9 cellular contexts compared by ENCODE assay signal in genomic region chr2:188979119-188979729, GRCh38. TPM values are rescaled to one million over a fixed set of nuclear protein-coding genes. Genes with fewer than 3 reads are reported as not detected.
DNase-seq lines count a peak whose midpoint lies in the region; ATAC-seq and TF ChIP-seq lines count a peak whose summit lies in the region.
"Had no signal": no experiment of that assay in that cellular context is flagged by ENCODE, and none has a peak within 500 bp of the region (broad histone marks: within the 10 kb centered on the region; RNA-seq: fewer than 3 reads in every experiment).

No MANE protein-coding gene starts in this region.

- no TSS peak for BruUV-seq in OCI-LY7 (replicated peaks; lab: Mats Ljungman, UMichigan)

- WGBS in mesodermal cell (ENCODE audit: insufficient coverage in 2 of 2), 2 experiments, result no CpG with 5 or more reads among the region's 1 CpG

- H3K4me3 ChIP-seq in BE2C (ENCODE audit: low read depth, low read length) (peak overlapping the region; percentile 6), KMS-11 (IDR thresholded peaks at IDR 0.05; ENCODE audit: insufficient read depth, low read depth, low read length) (peak overlapping the region; percentile 65), mesodermal cell (ENCODE audit: extremely low read depth, insufficient read depth, low read length, poor library complexity, severe bottlenecking) (peak overlapping the region; percentile 12), OCI-LY7 (ENCODE audit: low read depth, low read length, poor library complexity, severe bottlenecking) (no peak overlapping the region)

- H3K36me3 ChIP-seq in BE2C, result no peaks in the 10 kb centered on the region
- H3K36me3 ChIP-seq in KMS-11 (ENCODE audit: insufficient read depth), result no peaks in the 10 kb centered on the region
- H3K36me3 ChIP-seq in mesodermal cell (ENCODE audit: control insufficient read depth, insufficient read depth, low read length), result no peaks in the 10 kb centered on the region
- H3K36me3 ChIP-seq in OCI-LY7 (ENCODE audit: insufficient read depth, low read length), result no peaks in the 10 kb centered on the region

- no peaks in the 10 kb centered on the region for H3K79me2 ChIP-seq in KMS-11 (ENCODE audit: insufficient read depth, low read depth)
- no peaks in the 10 kb centered on the region for H3K79me2 ChIP-seq in OCI-LY7 (ENCODE audit: insufficient read depth, low read depth, low read length)
- H3K79me2 ChIP-seq: parathyroid adenoma had no signal

- ATAC-seq in GM21381 (IDR thresholded peaks at IDR 0.05; ENCODE audit: unreplicated experiment), result peak; percentile 12

- H2AFZ ChIP-seq in KMS-11 (ENCODE audit: low read depth) (peak overlapping the region; percentile 80), OCI-LY7 (ENCODE audit: low read length) (no peak overlapping the region)
- H2AFZ ChIP-seq: parathyroid adenoma had no signal

- H3K9ac ChIP-seq in KMS-11, result peak overlapping the region; percentile 57
- H3K9ac ChIP-seq: parathyroid adenoma had no signal

- no peaks in the 10 kb centered on the region for H3K9me2 ChIP-seq in OCI-LY7 (ENCODE audit: insufficient read depth, low read length)

- no peaks in the 10 kb centered on the region for H3K9me3 ChIP-seq in BE2C
- no peaks in the 10 kb centered on the region for H3K9me3 ChIP-seq in mesodermal cell (ENCODE audit: control insufficient read depth, low read length)
- H3K9me3 ChIP-seq in OCI-LY7 (ENCODE audit: low read length), result no peaks in the 10 kb centered on the region

- POLR2A ChIA-PET in OCI-LY7 (lab: Charles Lee), result interaction anchor here (0.6 to 0.7 kb wide), 3 partner anchors 72 to 925 kb away, joined by 3 to 4 read pairs (median 3); no protein-coding TSS in a partner anchor

- CTCF ChIA-PET in OCI-LY7 (lab: Charles Lee; ENCODE audit: unreplicated experiment), result no interaction called here

- H3K4me2 ChIP-seq in KMS-11 (peak overlapping the region; percentile 88), OCI-LY7 (ENCODE audit: low read length) (no peak overlapping the region)

- H3K4me1 ChIP-seq in BE2C, result no peaks in the 10 kb centered on the region
- H3K4me1 ChIP-seq in KMS-11 (ENCODE audit: low read depth, poor library complexity, severe bottlenecking), result peaks cover 54% of the 10 kb centered on the region
- H3K4me1 ChIP-seq in mesodermal cell (ENCODE audit: control insufficient read depth, insufficient read depth, low read length, poor library complexity, severe bottlenecking), result peaks cover 19% of the 10 kb centered on the region
- H3K4me1 ChIP-seq in OCI-LY7 (ENCODE audit: insufficient read depth, low read length, poor library complexity, severe bottlenecking), result no peaks in the 10 kb centered on the region
- H3K4me1 ChIP-seq: parathyroid adenoma had no signal

- intact Hi-C loops in OCI-LY7 (cut with micrococcal nuclease; ENCODE audit: unreplicated experiment), result no loop called here

- no peaks in the 10 kb centered on the region for H3K27me3 ChIP-seq in BE2C
- no peaks in the 10 kb centered on the region for H3K27me3 ChIP-seq in KMS-11 (ENCODE audit: insufficient read depth, low read depth)

- H3K27ac ChIP-seq in KMS-11, result peak overlapping the region; percentile 88
- peak overlapping the region; percentile 97 for H3K27ac ChIP-seq in mesodermal cell (ENCODE audit: low read depth, low read length, severe bottlenecking)
- no peak overlapping the region for H3K27ac ChIP-seq in OCI-LY7 (ENCODE audit: low read depth, low read length, poor library complexity, severe bottlenecking)
- H3K27ac ChIP-seq in caudate nucleus (ENCODE audit: low read depth, low read length), result no peak overlapping the region
- H3K27ac ChIP-seq: parathyroid adenoma had no signal

- DNase-seq in BE2C, result no peak
- no peak for DNase-seq in AG08395 (ENCODE audit: low spot score)
- no peak for DNase-seq in OCI-LY7 (ENCODE audit: low spot score)
- DNase-seq in mucosa of gallbladder (ENCODE audit: low spot score), result no peak
- no peak for DNase-seq in caudate nucleus (lab: John Stamatoyannopoulos, UW)

- TF ChIP-seq CTCF in BE2C (IDR thresholded peaks at IDR 0.05; ENCODE audit: low read depth, low read length) (no peak), KMS-11 (conservative IDR thresholded peaks at IDR 0.05; ENCODE audit: low read depth, low read length) (no peak), OCI-LY7 (conservative IDR thresholded peaks at IDR 0.05; ENCODE audit: low read length) (no peak)

- H4K20me1 ChIP-seq in KMS-11 (ENCODE audit: insufficient read depth) (no peaks in the 10 kb centered on the region), OCI-LY7 (ENCODE audit: insufficient read depth, low read length) (no peaks in the 10 kb centered on the region)

RNA-seq across cellular contexts. Expression of gene COL3A1, which starts 5.1 kb away (rescaled TPM):
- 3.4 TPM for polyA plus RNA-seq in BE2C (2012; ENCODE audit: insufficient read depth, insufficient read length, low read depth)
- 859 TPM for polyA plus RNA-seq in mesodermal cell (2013, experiment 1 of 2)
- 960 TPM for polyA plus RNA-seq in mesodermal cell (2013, experiment 2 of 2)
- total RNA-seq in OCI-LY7 (2014; rRNA removed; shearing (Covaris generic)), result not detected in 2 replicates
- total RNA-seq in OCI-LY7 (2022) (not detected in 2 replicates), mucosa of gallbladder (371 TPM)

Comparison
In these comparisons a context has a peak if more than half of its experiments do, and no peak if none do; other contexts are left out.
1. H3K27ac ChIP-seq: peak in KMS-11 (single experiment) and mesodermal cell (single experiment); none in OCI-LY7 (single experiment) and caudate nucleus (single experiment).
2. RNA of gene COL3A1, which starts 5.1 kb away (total RNA-seq): 371 TPM in mucosa of gallbladder (single experiment); not detected in OCI-LY7; every median in the first group is over 100 times any median in the second.